ENCODE assay signal across 8 cellular contexts in genomic region chr9:22009563-22009867, GRCh38. TPM values are rescaled to one million over a fixed set of nuclear protein-coding genes. Genes with fewer than 3 reads are reported as not detected.
DNase-seq lines count a peak whose midpoint lies in the region; ATAC-seq, FAIRE-seq and TF ChIP-seq lines count a peak whose summit lies in the region.

No MANE protein-coding gene starts in this region.

- FAIRE-seq in pancreas (lab: Jason Lieb, UNC): no peak

- no peaks in the 10 kb centered on the region for H3K9me3 ChIP-seq in effector memory CD4-positive, alpha-beta T cell (ENCODE audit: control insufficient read depth, low read length)
- H3K9me3 ChIP-seq in pancreas: no peaks in the 10 kb centered on the region

- H3K4me3 ChIP-seq in AG09309 (ENCODE audit: control insufficient read depth, low read depth, low read length): peak overlapping the region; percentile 31
- H3K4me3 ChIP-seq in effector memory CD4-positive, alpha-beta T cell (ENCODE audit: insufficient read depth, low read depth, low read length, poor library complexity, severe bottlenecking): peak overlapping the region; percentile 72
- peak overlapping the region; percentile 48 to 71 (median 70) for H3K4me3 ChIP-seq in pancreas

- no peak for DNase-seq in AG09309 (ENCODE audit: low read depth)
- no peak for DNase-seq in effector memory CD4-positive, alpha-beta T cell
- DNase-seq in pancreas: no peak
- no peak for DNase-seq in NOMO-1 treated with DMSO at 0.1 percent for 48 hours (lab: John Stamatoyannopoulos, UW; ENCODE audit: unreplicated experiment)
- no peak for DNase-seq in NCI-H2107 treated with DMSO at 0.1 percent for 48 hours (lab: John Stamatoyannopoulos, UW; ENCODE audit: unreplicated experiment)
- DNase-seq in UCSD-AML1 (lab: John Stamatoyannopoulos, UW; ENCODE audit: unreplicated experiment): no peak

- WGBS in pancreas, 2 donors: 3 to 7% methylated on average over 5 of the region's 5 CpGs

- TF ChIP-seq CTCF in AG09309 (IDR thresholded peaks at IDR 0.05; ENCODE audit: control insufficient read depth, insufficient read depth, low read depth, low read length, missing control alignments) (peak; percentile 42), pancreas (IDR thresholded peaks at IDR 0.05) (no peak)

- ATAC-seq in GM19438 (IDR thresholded peaks at IDR 0.05; ENCODE audit: low read depth, unreplicated experiment): peak; percentile 39
- ATAC-seq in HG03442 (IDR thresholded peaks at IDR 0.05; ENCODE audit: unreplicated experiment): peak; percentile 49
- peak in 2 of 4 donors; percentile 1 to 4 for ATAC-seq in pancreas

- no peaks in the 10 kb centered on the region for H3K36me3 ChIP-seq in effector memory CD4-positive, alpha-beta T cell (ENCODE audit: control insufficient read depth, insufficient read depth, low read length)
- H3K36me3 ChIP-seq in pancreas: no peaks in the 10 kb centered on the region

- H3K27ac ChIP-seq in effector memory CD4-positive, alpha-beta T cell (ENCODE audit: insufficient read depth, low read length, poor library complexity, severe bottlenecking): peak overlapping the region; percentile 8
- peak overlapping the region in 1 of 4 donors; percentile 84 for H3K27ac ChIP-seq in pancreas

- peaks cover 44% of the 10 kb centered on the region for H3K27me3 ChIP-seq in effector memory CD4-positive, alpha-beta T cell (replicated peaks; ENCODE audit: control insufficient read depth, insufficient read depth, low read length, poor library complexity, severe bottlenecking)
- peaks cover 0 to 8% (median 0%) of the 10 kb centered on the region in 4 donors for H3K27me3 ChIP-seq in pancreas

- H3K4me1 ChIP-seq in effector memory CD4-positive, alpha-beta T cell (ENCODE audit: control insufficient read depth, insufficient read depth, low read length, poor library complexity, severe bottlenecking): peaks cover 25% of the 10 kb centered on the region
- H3K4me1 ChIP-seq in pancreas: peaks cover 0 to 11% (median 7%) of the 10 kb centered on the region in 3 donors

- intact Hi-C loops in pancreas (cut with DNase I): loop anchor here in 1 of 3 donors (5.0 kb wide), 1 partner anchor 197 kb away; no protein-coding TSS in a partner anchor

RNA-seq across cellular contexts. Expression of gene CDKN2B, which starts 0.4 kb away (rescaled TPM):
- 10 to 100 TPM in 1 of 6 donors, 1 to 10 TPM in 4, under 1 TPM in 1; 0.59 to 13.9 (median 2.4) TPM for total RNA-seq in pancreas
- 1 to 10 TPM; 1.3 to 2.2 TPM for polyA plus RNA-seq in pancreas

RNA-seq across cellular contexts. Expression of gene CDKN2B-AS1, which starts 14.9 kb away (rescaled TPM):
- under 1 TPM in 4 of 6 donors, not detected in 2; 0.24 to 0.66 (median 0.44) TPM for total RNA-seq in pancreas
- under 1 TPM in 1 of 2 donors, not detected in 1; 0.92 TPM for polyA plus RNA-seq in pancreas

RNA-seq across cellular contexts. Expression of gene CDKN2A, which starts 15.3 kb away (rescaled TPM):
- total RNA-seq in pancreas: 1 to 10 TPM in 5 of 6 donors, under 1 TPM in 1; 0.31 to 5.7 (median 2.1) TPM
- 1 to 10 TPM; 2.1 to 4.3 TPM for polyA plus RNA-seq in pancreas
